ENCODE assay signal across 12 cellular contexts in genomic region chr4:57233391-57233790, GRCh38.
DNase-seq lines count a peak whose midpoint lies in the region; ATAC-seq and TF ChIP-seq lines count a peak whose summit lies in the region.
"Had no signal": no experiment of that assay in that cellular context is flagged by ENCODE, and none has a peak within 500 bp of the region (broad histone marks: within the 10 kb centered on the region; RNA-seq: fewer than 3 reads in every experiment).

No MANE protein-coding gene starts in this region.

- H3K4me1 ChIP-seq in adipocyte (ENCODE audit: control insufficient read depth, insufficient read depth, low read length) (peaks cover 18% of the 10 kb centered on the region), skeletal muscle satellite cell (ENCODE audit: control insufficient read depth, insufficient read depth, low read length) (no peaks in the 10 kb centered on the region)

- TF ChIP-seq CTCF in fibroblast of villous mesenchyme (IDR thresholded peaks at IDR 0.05; ENCODE audit: insufficient read depth, low read depth, low read length): no peak

- H3K36me3 ChIP-seq in adipocyte (ENCODE audit: control insufficient read depth, insufficient read depth, low read length, severe bottlenecking): no peaks in the 10 kb centered on the region
- no peaks in the 10 kb centered on the region for H3K36me3 ChIP-seq in skeletal muscle satellite cell (ENCODE audit: insufficient read depth, low read length)

- no peaks in the 10 kb centered on the region for H3K36me3 Mint-ChIP-seq in activated CD4-positive, alpha-beta memory T cell treated with anti-CD3 and anti-CD28 coated beads for 36 hours
- H3K36me3 Mint-ChIP-seq: mesothelial cell of epicardium had no signal

- no peak overlapping the region for H3K4me3 Mint-ChIP-seq in activated CD4-positive, alpha-beta memory T cell treated with anti-CD3 and anti-CD28 coated beads for 36 hours
- H3K4me3 Mint-ChIP-seq: effector memory CD8-positive, alpha-beta T cell; mesothelial cell of epicardium had no signal

- no peaks in the 10 kb centered on the region for H3K9me3 Mint-ChIP-seq in activated CD4-positive, alpha-beta memory T cell treated with anti-CD3 and anti-CD28 coated beads for 36 hours
- H3K9me3 Mint-ChIP-seq: mesothelial cell of epicardium had no signal

- H3K9me3 ChIP-seq in adipocyte (ENCODE audit: control insufficient read depth, low read length): no peaks in the 10 kb centered on the region
- no peaks in the 10 kb centered on the region for H3K9me3 ChIP-seq in skeletal muscle satellite cell (replicated peaks; ENCODE audit: low read length)

- CTCF ChIA-PET in activated CD4-positive, alpha-beta memory T cell treated with anti-CD3 and anti-CD28 coated beads for 36 hours (lab: Charles Lee): no interaction called here

- POLR2A ChIA-PET in activated CD4-positive, alpha-beta memory T cell treated with anti-CD3 and anti-CD28 coated beads for 36 hours (lab: Charles Lee): no interaction called here

- H3K9ac ChIP-seq in adipocyte (ENCODE audit: low read length): no peak overlapping the region
- no peak overlapping the region for H3K9ac ChIP-seq in skeletal muscle satellite cell (ENCODE audit: low read depth, low read length)

- peak overlapping the region; percentile 39 for H3K4me2 ChIP-seq in skeletal muscle satellite cell (ENCODE audit: low read length)

- DNase-seq in HPDE6-E6E7 (ENCODE audit: extremely low spot score) (peak; percentile 66), adipocyte (ENCODE audit: low read depth) (peak; percentile 75), fibroblast of villous mesenchyme (ENCODE audit: low read depth) (peak; percentile 27)
- DNase-seq in activated naive CD4-positive, alpha-beta T cell (lab: John Stamatoyannopoulos, UW): no peak
- DNase-seq in activated CD4-positive, alpha-beta memory T cell treated with anti-CD3 and anti-CD28 coated beads for 36 hours: no peak
- DNase-seq: activated CD8-positive, alpha-beta memory T cell treated with anti-CD3 and anti-CD28 coated beads, Interleukin-2, amount 50 U/mL, for 48 hours; effector memory CD8-positive, alpha-beta T cell had no signal

- no peak overlapping the region for H3K27ac Mint-ChIP-seq in activated CD4-positive, alpha-beta memory T cell treated with anti-CD3 and anti-CD28 coated beads for 36 hours
- H3K27ac Mint-ChIP-seq: effector memory CD8-positive, alpha-beta T cell; mesothelial cell of epicardium had no signal

- peaks cover 7% of the 10 kb centered on the region for H3K27me3 ChIP-seq in adipocyte (replicated peaks; ENCODE audit: control insufficient read depth, insufficient read depth, low read length)
- peaks cover 7% of the 10 kb centered on the region for H3K27me3 ChIP-seq in skeletal muscle satellite cell (ENCODE audit: control insufficient read depth, insufficient read depth, low read length)

- H3K4me3 ChIP-seq in adipocyte (ENCODE audit: low read length): peak overlapping the region; percentile 52
- H3K4me3 ChIP-seq in fibroblast of villous mesenchyme (ENCODE audit: low read depth, low read length): no peak overlapping the region
- H3K4me3 ChIP-seq in skeletal muscle satellite cell (ENCODE audit: low read length): no peak overlapping the region
- H3K4me3 ChIP-seq: GM12878 had no signal

- H3K4me1 Mint-ChIP-seq in activated CD4-positive, alpha-beta memory T cell treated with anti-CD3 and anti-CD28 coated beads for 36 hours (ENCODE audit: low read depth): no peaks in the 10 kb centered on the region

- no peak for ATAC-seq in activated CD4-positive, CD25-positive, alpha-beta regulatory T cell treated with anti-CD3 and anti-CD28 coated beads, Interleukin-2, amount 50 U/mL, for 24 hours
- ATAC-seq: effector memory CD8-positive, alpha-beta T cell; GM12878; Right ventricle myocardium inferior had no signal

- intact Hi-C loops in activated CD4-positive, alpha-beta memory T cell treated with anti-CD3 and anti-CD28 coated beads for 36 hours (cut with micrococcal nuclease): no loop called here

- H3K27me3 Mint-ChIP-seq in activated CD4-positive, alpha-beta memory T cell treated with anti-CD3 and anti-CD28 coated beads for 36 hours: peaks cover 3% of the 10 kb centered on the region

Comparison
In these comparisons a context has a peak if more than half of its experiments do, and no peak if none do; other contexts are left out.
1. DNase-seq: peak in HPDE6-E6E7 (single experiment), adipocyte (single experiment) and fibroblast of villous mesenchyme (single experiment); none in activated naive CD4-positive, alpha-beta T cell (0 of 4) and activated CD4-positive, alpha-beta memory T cell treated with anti-CD3 and anti-CD28 coated beads for 36 hours (single experiment).